20 cellular contexts compared by ENCODE assay signal in genomic region chrX:42707742-42708141, GRCh38.
A peak's percentile ranks its signal among the peaks of the same experiment; 100 is the strongest.
DNase-seq lines count a peak whose midpoint lies in the region; ATAC-seq, FAIRE-seq and TF ChIP-seq lines count a peak whose summit lies in the region.
"Had no signal": no experiment of that assay in that cellular context is flagged by ENCODE, and none has a peak within 500 bp of the region (broad histone marks: within the 10 kb centered on the region; RNA-seq: fewer than 3 reads in every experiment).

No MANE protein-coding gene starts in this region.

- peak; percentile 52 for FAIRE-seq in kidney (lab: Jason Lieb, UNC)
- FAIRE-seq: GM12891, GM18507 had no signal

- TF ChIP-seq CTCF in 22Rv1 (IDR thresholded peaks at IDR 0.05): no peak
- TF ChIP-seq CTCF in LNCaP clone FGC (IDR thresholded peaks at IDR 0.05; ENCODE audit: control insufficient read depth, extremely low read depth, insufficient read depth): no peak
- TF ChIP-seq CTCF in kidney (IDR thresholded peaks at IDR 0.05; ENCODE audit: borderline replicate concordance, extremely low read depth, insufficient read depth): no peak
- TF ChIP-seq CTCF in neural crest cell (conservative IDR thresholded peaks at IDR 0.05): no peak

- no peak overlapping the region for H3K4me3 Mint-ChIP-seq in neural crest cell
- H3K4me3 Mint-ChIP-seq: B cell; CD4-positive, CD25-positive, alpha-beta regulatory T cell; CD8-positive, alpha-beta T cell; GM23338; H9 had no signal

- H3K9me3 ChIP-seq in kidney (ENCODE audit: control insufficient read depth in 1 of 2, low read length in 2 of 2): no peaks in the 10 kb centered on the region
- H3K9me3 ChIP-seq: BLaER1, Caco-2 had no signal

- H3K4me1 ChIP-seq in kidney (ENCODE audit: control insufficient read depth in 1 of 2, insufficient read depth in 1 of 2, low read depth in 1 of 2, low read length in 2 of 2): no peaks in the 10 kb centered on the region
- H3K4me1 ChIP-seq: Caco-2 had no signal

- peaks cover 2% of the 10 kb centered on the region for H3K9me3 Mint-ChIP-seq in neural crest cell
- H3K9me3 Mint-ChIP-seq: CD8-positive, alpha-beta T cell; GM23338 had no signal

- intact Hi-C loops in kidney (cut with DNase I): no loop called here

- no peak overlapping the region for H3K4me3 ChIP-seq in LNCaP clone FGC (ENCODE audit: low read depth, low read length)
- no peak overlapping the region for H3K4me3 ChIP-seq in kidney (ENCODE audit: low read length in 2 of 2)
- H3K4me3 ChIP-seq: BLaER1, GM23338 had no signal

- peak overlapping the region; percentile 78 for H3K27ac Mint-ChIP-seq in neural crest cell (ENCODE audit: unreplicated experiment)
- H3K27ac Mint-ChIP-seq: B cell; CD4-positive, CD25-positive, alpha-beta regulatory T cell; CD8-positive, alpha-beta T cell; GM23338 had no signal

- H3K9ac ChIP-seq in kidney (ENCODE audit: low read length in 2 of 2): no peak overlapping the region
- H3K9ac ChIP-seq: BLaER1 had no signal

- no peaks in the 10 kb centered on the region for H3K36me3 ChIP-seq in kidney (ENCODE audit: control insufficient read depth in 1 of 2, insufficient read depth in 2 of 2, low read length in 2 of 2)
- H3K36me3 ChIP-seq: BLaER1 had no signal

- no peaks in the 10 kb centered on the region for H3K27me3 Mint-ChIP-seq in neural crest cell (ENCODE audit: low read depth)
- H3K27me3 Mint-ChIP-seq: B cell; CD4-positive, CD25-positive, alpha-beta regulatory T cell had no signal

- H3K27ac ChIP-seq in 22Rv1 (peak overlapping the region; percentile 78), kidney (ENCODE audit: low read depth in 2 of 2, low read length in 2 of 2) (no peak overlapping the region)
- H3K27ac ChIP-seq: BLaER1 had no signal

- no peaks in the 10 kb centered on the region for H3K4me1 Mint-ChIP-seq in neural crest cell
- H3K4me1 Mint-ChIP-seq: GM23338 had no signal

- no peaks in the 10 kb centered on the region for H3K36me3 Mint-ChIP-seq in neural crest cell (ENCODE audit: low read depth)
- H3K36me3 Mint-ChIP-seq: CD4-positive, CD25-positive, alpha-beta regulatory T cell; CD8-positive, alpha-beta T cell had no signal

- peak; percentile 64 for DNase-seq in LNCaP clone FGC (ENCODE audit: low read depth)
- DNase-seq in kidney: no peak
- DNase-seq in neural crest cell (ENCODE audit: low read depth, low spot score): no peak
- no peak for DNase-seq in NCI-H1105 treated with DMSO at 0.1 percent for 48 hours (lab: John Stamatoyannopoulos, UW)
- no peak for DNase-seq in activated T-cell treated with anti-CD3 and anti-CD28 coated beads, Interleukin-2, amount 50 U/mL, for 1 hour
- DNase-seq in Kasumi-1 (lab: John Stamatoyannopoulos, UW): no peak
- DNase-seq: Caco-2; CD4-positive, CD25-positive, alpha-beta regulatory T cell; CD8-positive, alpha-beta T cell; DMS153; GF-D8; H9 had no signal

- ATAC-seq in GM21360 (IDR thresholded peaks at IDR 0.05; ENCODE audit: unreplicated experiment): no peak
- ATAC-seq: CD8-positive, alpha-beta T cell; GM23338; HCT116 had no signal
